In genomic region chr6:103800131-103800670, GRCh38 we compare ENCODE assay signal across 16 cellular contexts.
"Had no signal": no experiment of that assay in that cellular context is flagged by ENCODE, and none has a peak within 500 bp of the region (broad histone marks: within the 10 kb centered on the region; RNA-seq: fewer than 3 reads in every experiment).

No MANE protein-coding gene starts in this region.

- H3K27me3 Mint-ChIP-seq: activated naive CD8-positive, alpha-beta T cell treated with anti-CD3 and anti-CD28 coated beads, Interleukin-2, amount 10 ng/mL, durations not matched to agents 7 days and 5 days; central memory CD8-positive, alpha-beta T cell; stimulated activated naive B cell treated with anti-CD40 and anti-IgM and Interleukin-4, amounts not matched to agents 10 μg/mL and 1 μg/mL and 100 μg/mL, for 72 hours had no signal

- H3K4me3 ChIP-seq: transverse colon, vagina had no signal

- H3K27me3 ChIP-seq: brain microvascular endothelial cell, transverse colon, vagina had no signal

- DNase-seq: activated CD4-positive, alpha-beta T cell treated with anti-CD3 and anti-CD28 coated beads, Interleukin-2, amount 50 U/mL, for 1 hour; activated CD8-positive, alpha-beta memory T cell treated with anti-CD3 and anti-CD28 coated beads for 24 hours; activated naive CD4-positive, alpha-beta T cell; activated naive CD8-positive, alpha-beta T cell treated with anti-CD3 and anti-CD28 coated beads, Interleukin-2, amount 10 ng/mL, durations not matched to agents 7 days and 5 days; brain microvascular endothelial cell; effector memory CD4-positive, alpha-beta T cell; foreskin fibroblast; nucleus accumbens; posterior cingulate gyrus; stimulated activated CD4-positive, alpha-beta T cell treated with anti-CD3 and anti-CD28 coated beads, Interleukin-15, amount 100 ng/mL, for 24 hours; stimulated activated CD4-positive, alpha-beta T cell treated with anti-CD3 and anti-CD28 coated beads, Interleukin-4, amount 100 ng/mL, for 1 hour; stimulated activated naive B cell treated with anti-CD40 and anti-IgM and Interleukin-4, amounts not matched to agents 10 μg/mL and 1 μg/mL and 100 μg/mL, for 72 hours; transverse colon had no signal

- H3K4me1 Mint-ChIP-seq: activated naive CD8-positive, alpha-beta T cell treated with anti-CD3 and anti-CD28 coated beads, Interleukin-2, amount 10 ng/mL, durations not matched to agents 7 days and 5 days; central memory CD8-positive, alpha-beta T cell; nephron; stimulated activated naive B cell treated with anti-CD40 and anti-IgM and Interleukin-4, amounts not matched to agents 10 μg/mL and 1 μg/mL and 100 μg/mL, for 72 hours had no signal

- H3K27ac Mint-ChIP-seq: activated naive CD8-positive, alpha-beta T cell treated with anti-CD3 and anti-CD28 coated beads, Interleukin-2, amount 10 ng/mL, durations not matched to agents 7 days and 5 days; nephron; stimulated activated naive B cell treated with anti-CD40 and anti-IgM and Interleukin-4, amounts not matched to agents 10 μg/mL and 1 μg/mL and 100 μg/mL, for 72 hours had no signal

- H3K4me3 Mint-ChIP-seq: activated naive CD8-positive, alpha-beta T cell treated with anti-CD3 and anti-CD28 coated beads, Interleukin-2, amount 10 ng/mL, durations not matched to agents 7 days and 5 days; central memory CD8-positive, alpha-beta T cell; nephron; stimulated activated naive B cell treated with anti-CD40 and anti-IgM and Interleukin-4, amounts not matched to agents 10 μg/mL and 1 μg/mL and 100 μg/mL, for 72 hours had no signal

- H3K27ac ChIP-seq: brain microvascular endothelial cell, transverse colon, vagina had no signal

- H3K36me3 Mint-ChIP-seq: activated naive CD8-positive, alpha-beta T cell treated with anti-CD3 and anti-CD28 coated beads, Interleukin-2, amount 10 ng/mL, durations not matched to agents 7 days and 5 days; stimulated activated naive B cell treated with anti-CD40 and anti-IgM and Interleukin-4, amounts not matched to agents 10 μg/mL and 1 μg/mL and 100 μg/mL, for 72 hours had no signal

- H3K9me3 ChIP-seq: transverse colon, vagina had no signal

- H3K4me1 ChIP-seq: transverse colon, vagina had no signal

- H3K9me3 Mint-ChIP-seq: activated naive CD8-positive, alpha-beta T cell treated with anti-CD3 and anti-CD28 coated beads, Interleukin-2, amount 10 ng/mL, durations not matched to agents 7 days and 5 days had no signal

- H3K36me3 ChIP-seq: brain microvascular endothelial cell, transverse colon, vagina had no signal
